ENCODE assay signal across 12 cellular contexts in genomic region chrX:63718010-63718694, GRCh38.
DNase-seq lines count a peak whose midpoint lies in the region; ATAC-seq and FAIRE-seq lines count a peak whose summit lies in the region.
"Had no signal": no experiment of that assay in that cellular context is flagged by ENCODE, and none has a peak within 500 bp of the region (broad histone marks: within the 10 kb centered on the region; RNA-seq: fewer than 3 reads in every experiment).

No MANE protein-coding gene starts in this region.

- CTCF ChIA-PET in activated CD4-positive, alpha-beta T cell treated with anti-CD3 and anti-CD28 coated beads for 36 hours (lab: Charles Lee): no interaction called here
- CTCF ChIA-PET in activated CD4-positive, alpha-beta T cell treated with anti-CD3 and anti-CD28 coated beads, Interleukin-2, amount 10 ng/mL, durations not matched to agents 7 days and 5 days (lab: Charles Lee): interaction anchor here (1.5 kb wide), 1 partner anchor 11 kb away, joined by 3 read pairs; no protein-coding TSS in a partner anchor

- intact Hi-C loops in activated CD4-positive, alpha-beta T cell treated with anti-CD3 and anti-CD28 coated beads for 36 hours (cut with DNase I, micrococcal nuclease): no loop called here

- peak; percentile 8 for DNase-seq in DMS79 (lab: John Stamatoyannopoulos, UW)
- no peak for DNase-seq in activated CD4-positive, alpha-beta T cell treated with anti-CD3 and anti-CD28 coated beads for 36 hours
- DNase-seq in activated CD4-positive, alpha-beta T cell treated with anti-CD3 and anti-CD28 coated beads, Interleukin-2, amount 10 ng/mL, durations not matched to agents 7 days and 5 days: no peak
- DNase-seq in dedifferentiated amniotic fluid mesenchymal stem cell (ENCODE audit: extremely low spot score): no peak
- no peak for DNase-seq in HTR-8/SVneo (ENCODE audit: insufficient read length, low spot score)
- DNase-seq: activated naive CD8-positive, alpha-beta T cell treated with anti-CD3 and anti-CD28 coated beads, Interleukin-2, amount 50 U/mL, for 24 hours; cortex of kidney; Peyer's patch had no signal

- no peaks in the 10 kb centered on the region for H3K4me1 Mint-ChIP-seq in activated CD4-positive, alpha-beta T cell treated with anti-CD3 and anti-CD28 coated beads for 36 hours
- no peaks in the 10 kb centered on the region for H3K4me1 Mint-ChIP-seq in activated CD4-positive, alpha-beta T cell treated with anti-CD3 and anti-CD28 coated beads, Interleukin-2, amount 10 ng/mL, durations not matched to agents 7 days and 5 days
- H3K4me1 Mint-ChIP-seq: activated naive CD8-positive, alpha-beta T cell treated with anti-CD3 and anti-CD28 coated beads, Interleukin-2, amount 50 U/mL, for 24 hours had no signal

- FAIRE-seq in HTR-8/SVneo (lab: Jason Lieb, UNC): no peak
- FAIRE-seq: D721Med had no signal

- ATAC-seq in GM19023 (IDR thresholded peaks at IDR 0.05; ENCODE audit: unreplicated experiment) (peak; percentile 55), GM21786 (IDR thresholded peaks at IDR 0.05; ENCODE audit: unreplicated experiment) (peak; percentile 90), HG03354 (IDR thresholded peaks at IDR 0.05; ENCODE audit: poor library complexity, severe bottlenecking, unreplicated experiment) (peak; percentile 80)
- no peak for ATAC-seq in activated CD4-positive, alpha-beta T cell treated with anti-CD3 and anti-CD28 coated beads for 36 hours
- ATAC-seq: activated naive CD8-positive, alpha-beta T cell treated with anti-CD3 and anti-CD28 coated beads, Interleukin-2, amount 50 U/mL, for 24 hours had no signal

- no peaks in the 10 kb centered on the region for H3K27me3 Mint-ChIP-seq in activated CD4-positive, alpha-beta T cell treated with anti-CD3 and anti-CD28 coated beads for 36 hours
- no peaks in the 10 kb centered on the region for H3K27me3 Mint-ChIP-seq in activated CD4-positive, alpha-beta T cell treated with anti-CD3 and anti-CD28 coated beads, Interleukin-2, amount 10 ng/mL, durations not matched to agents 7 days and 5 days
- H3K27me3 Mint-ChIP-seq: activated naive CD8-positive, alpha-beta T cell treated with anti-CD3 and anti-CD28 coated beads, Interleukin-2, amount 50 U/mL, for 24 hours had no signal

- H3K4me3 Mint-ChIP-seq in activated CD4-positive, alpha-beta T cell treated with anti-CD3 and anti-CD28 coated beads for 36 hours: no peak overlapping the region
- H3K4me3 Mint-ChIP-seq in activated CD4-positive, alpha-beta T cell treated with anti-CD3 and anti-CD28 coated beads, Interleukin-2, amount 10 ng/mL, durations not matched to agents 7 days and 5 days: no peak overlapping the region
- H3K4me3 Mint-ChIP-seq: activated naive CD8-positive, alpha-beta T cell treated with anti-CD3 and anti-CD28 coated beads, Interleukin-2, amount 50 U/mL, for 24 hours had no signal

- H3K36me3 Mint-ChIP-seq in activated CD4-positive, alpha-beta T cell treated with anti-CD3 and anti-CD28 coated beads for 36 hours (ENCODE audit: low read depth): peaks cover 8% of the 10 kb centered on the region
- H3K36me3 Mint-ChIP-seq in activated CD4-positive, alpha-beta T cell treated with anti-CD3 and anti-CD28 coated beads, Interleukin-2, amount 10 ng/mL, durations not matched to agents 7 days and 5 days (ENCODE audit: low read depth): peaks cover 34% of the 10 kb centered on the region

- no peaks in the 10 kb centered on the region for H3K9me3 Mint-ChIP-seq in activated CD4-positive, alpha-beta T cell treated with anti-CD3 and anti-CD28 coated beads for 36 hours (ENCODE audit: low read depth)
- H3K9me3 Mint-ChIP-seq in activated CD4-positive, alpha-beta T cell treated with anti-CD3 and anti-CD28 coated beads, Interleukin-2, amount 10 ng/mL, durations not matched to agents 7 days and 5 days: no peaks in the 10 kb centered on the region
- H3K9me3 Mint-ChIP-seq: activated naive CD8-positive, alpha-beta T cell treated with anti-CD3 and anti-CD28 coated beads, Interleukin-2, amount 50 U/mL, for 24 hours had no signal

- POLR2A ChIA-PET in activated CD4-positive, alpha-beta T cell treated with anti-CD3 and anti-CD28 coated beads for 36 hours (lab: Charles Lee): no interaction called here
- POLR2A ChIA-PET in activated CD4-positive, alpha-beta T cell treated with anti-CD3 and anti-CD28 coated beads, Interleukin-2, amount 10 ng/mL, durations not matched to agents 7 days and 5 days (lab: Charles Lee): no interaction called here

- H3K27ac Mint-ChIP-seq in activated CD4-positive, alpha-beta T cell treated with anti-CD3 and anti-CD28 coated beads for 36 hours: no peak overlapping the region
- no peak overlapping the region for H3K27ac Mint-ChIP-seq in activated CD4-positive, alpha-beta T cell treated with anti-CD3 and anti-CD28 coated beads, Interleukin-2, amount 10 ng/mL, durations not matched to agents 7 days and 5 days
- H3K27ac Mint-ChIP-seq: activated naive CD8-positive, alpha-beta T cell treated with anti-CD3 and anti-CD28 coated beads, Interleukin-2, amount 50 U/mL, for 24 hours had no signal
